ENCODE assay signal across 9 cellular contexts in genomic region chr2:73174941-73175662, GRCh38. TPM values are rescaled to one million over a fixed set of nuclear protein-coding genes. Genes with fewer than 3 reads are reported as not detected.
A peak's percentile ranks its signal among the peaks of the same experiment; 100 is the strongest.
DNase-seq lines count a peak whose midpoint lies in the region; ATAC-seq and TF ChIP-seq lines count a peak whose summit lies in the region.
"Had no signal": no experiment of that assay in that cellular context is flagged by ENCODE, and none has a peak within 500 bp of the region (broad histone marks: within the 10 kb centered on the region; RNA-seq: fewer than 3 reads in every experiment).

No MANE protein-coding gene starts in this region.

- H3K27ac ChIP-seq in PC-9: no peak overlapping the region
- no peak overlapping the region for H3K27ac ChIP-seq in parathyroid adenoma
- H3K27ac ChIP-seq: KMS-11 had no signal

- peaks cover 16% of the 10 kb centered on the region for H3K4me1 Mint-ChIP-seq in CD14-positive monocyte

- intact Hi-C loops in CD14-positive monocyte (cut with micrococcal nuclease): loop anchor here in 1 of 2 donors (5.0 kb wide), 2 partner anchors 88 to 283 kb away; no protein-coding TSS in a partner anchor
- intact Hi-C loops in PC-9 (cut with micrococcal nuclease; ENCODE audit: unreplicated experiment): loop anchor here (1.0 to 5.0 kb wide), 3 partner anchors 88 to 283 kb away; no protein-coding TSS in a partner anchor

- H3K9me3 ChIP-seq in PC-9 (ENCODE audit: insufficient read depth, low read depth): no peaks in the 10 kb centered on the region
- no peaks in the 10 kb centered on the region for H3K9me3 ChIP-seq in parathyroid adenoma (ENCODE audit: control insufficient read depth, low read length)

- TF ChIP-seq CTCF in CD14-positive monocyte (IDR thresholded peaks at IDR 0.05) (no peak), PC-9 (conservative IDR thresholded peaks at IDR 0.05) (no peak), fibroblast of villous mesenchyme (IDR thresholded peaks at IDR 0.05; ENCODE audit: insufficient read depth, low read depth, low read length) (no peak), parathyroid adenoma (IDR thresholded peaks at IDR 0.05) (no peak)

- H3K4me1 ChIP-seq in PC-9 (replicated peaks; ENCODE audit: insufficient read depth) (peaks cover 19% of the 10 kb centered on the region), parathyroid adenoma (peaks cover 15% of the 10 kb centered on the region)

- H3K79me2 ChIP-seq in PC-9 (ENCODE audit: low read depth): no peaks in the 10 kb centered on the region
- no peaks in the 10 kb centered on the region for H3K79me2 ChIP-seq in parathyroid adenoma

- no peak overlapping the region for H3K9ac ChIP-seq in parathyroid adenoma
- H3K9ac ChIP-seq: KMS-11 had no signal

- H2AFZ ChIP-seq in PC-9 (peak overlapping the region; percentile 68; the same call in 1 of the 2 replicates), parathyroid adenoma (peak overlapping the region; percentile 89)

- no peaks in the 10 kb centered on the region for H3K9me2 ChIP-seq in PC-9 (ENCODE audit: insufficient read depth)

- CTCF ChIA-PET in PC-9 (lab: Charles Lee): interaction anchor here (0.6 kb wide), 1 partner anchor 62 kb away, joined by 3 read pairs; no protein-coding TSS in a partner anchor

- peaks cover 60 to 84% (median 67%) of the 10 kb centered on the region in 3 donors for H3K27me3 Mint-ChIP-seq in CD14-positive monocyte (ENCODE audit: low read depth in 3 of 3)

- H4K20me1 ChIP-seq in PC-9 (ENCODE audit: insufficient read depth): no peaks in the 10 kb centered on the region

- ATAC-seq in GM18519 (IDR thresholded peaks at IDR 0.05; ENCODE audit: low FRiP score, unreplicated experiment) (no peak), HG03571 (IDR thresholded peaks at IDR 0.05; ENCODE audit: unreplicated experiment) (no peak)

- POLR2A ChIA-PET in PC-9 (lab: Charles Lee; ENCODE audit: unreplicated experiment): no interaction called here

- H3K27me3 ChIP-seq in PC-9 (ENCODE audit: insufficient read depth, low read depth): peaks cover 41% of the 10 kb centered on the region
- H3K27me3 ChIP-seq in parathyroid adenoma (ENCODE audit: control insufficient read depth, insufficient read depth, low read length): no peaks in the 10 kb centered on the region

- peak overlapping the region; percentile 41 to 73 for H3K4me3 Mint-ChIP-seq in CD14-positive monocyte

- no TSS peak for BruUV-seq in PC-9 (replicated peaks; lab: Mats Ljungman, UMichigan)

- DNase-seq in CD14-positive monocyte (ENCODE audit: low spot score) (no peak), PC-9 (no peak), fibroblast of villous mesenchyme (ENCODE audit: low read depth) (no peak), iPS-NIHi11 (ENCODE audit: low spot score) (no peak), COR-L47 (lab: John Stamatoyannopoulos, UW) (no peak)

- H3K9me3 Mint-ChIP-seq in CD14-positive monocyte: peaks cover 0 to 20% (median 6%) of the 10 kb centered on the region in 7 donors

- H3K27ac Mint-ChIP-seq in CD14-positive monocyte: no peak overlapping the region

- peaks cover 4% of the 10 kb centered on the region; the same call in 1 of the 2 replicates for H3F3A ChIP-seq in PC-9 (ENCODE audit: insufficient read depth, low read depth)

- H3K36me3 ChIP-seq in PC-9 (ENCODE audit: low read depth): no peaks in the 10 kb centered on the region
- no peaks in the 10 kb centered on the region for H3K36me3 ChIP-seq in parathyroid adenoma (ENCODE audit: control insufficient read depth, insufficient read depth, low read length)

- peak overlapping the region; percentile 89 for H3K4me2 ChIP-seq in PC-9
- H3K4me2 ChIP-seq in parathyroid adenoma (ENCODE audit: low read length): peak overlapping the region; percentile 46
- H3K4me2 ChIP-seq: KMS-11 had no signal

- peaks cover 3 to 4% of the 10 kb centered on the region in 2 donors for H3K36me3 Mint-ChIP-seq in CD14-positive monocyte

- H3K4me3 ChIP-seq in PC-9 (peak overlapping the region; percentile 51; the same call in 1 of the 2 replicates), fibroblast of villous mesenchyme (ENCODE audit: low read depth, low read length) (peak overlapping the region; percentile 38), parathyroid adenoma (ENCODE audit: low read depth, low read length) (no peak overlapping the region)

RNA-seq across cellular contexts. Expression of gene NOTO, which starts 27.3 kb away (rescaled TPM):
- not detected for polyA plus RNA-seq in CD14-positive monocyte
- total RNA-seq in PC-9 (2021) (not detected in 2 replicates), fibroblast of villous mesenchyme (not detected in 2 replicates)

RNA-seq across cellular contexts. Expression of gene SMYD5, which starts 38.9 kb away (rescaled TPM):
- polyA plus RNA-seq in CD14-positive monocyte: 1 to 10 TPM; 1.6 to 1.7 TPM
- total RNA-seq in PC-9 (2021) (28.3 and 32.0 TPM in 2 replicates), fibroblast of villous mesenchyme (20.7 and 20.9 TPM in 2 replicates)

RNA-seq across cellular contexts. Expression of gene PRADC1, which starts 57.9 kb away (rescaled TPM):
- 10 to 100 TPM; 33.3 to 49.2 TPM for polyA plus RNA-seq in CD14-positive monocyte
- total RNA-seq in PC-9 (2021) (8.9 and 9.4 TPM in 2 replicates), fibroblast of villous mesenchyme (14.2 and 18.1 TPM in 2 replicates)

RNA-seq across cellular contexts. Expression of gene CCT7, which starts 59.0 kb away (rescaled TPM):
- 100 to 1,000 TPM; 134 to 151 TPM for polyA plus RNA-seq in CD14-positive monocyte
- total RNA-seq in PC-9 (2021): 295 and 319 TPM in 2 replicates
- 247 and 330 TPM in 2 replicates for total RNA-seq in fibroblast of villous mesenchyme
